20 cellular contexts compared by ENCODE assay signal in genomic region chr2:150415022-150415421, GRCh38.
A peak's percentile ranks its signal among the peaks of the same experiment; 100 is the strongest.
DNase-seq lines count a peak whose midpoint lies in the region; ATAC-seq, FAIRE-seq and TF ChIP-seq lines count a peak whose summit lies in the region.
"Had no signal": no experiment of that assay in that cellular context is flagged by ENCODE, and none has a peak within 500 bp of the region (broad histone marks: within the 10 kb centered on the region; RNA-seq: fewer than 3 reads in every experiment).

No MANE protein-coding gene starts in this region.

- DNase-seq in A549 (ENCODE audit: low read depth in 1 of 2, low spot score in 1 of 2) (no peak), K562 (ENCODE audit: extremely low read depth in 1 of 4, low spot score in 3 of 4) (no peak), left ventricle myocardium inferior (no peak)
- DNase-seq: 8988T; AML-193; Caco-2; Calu3; CD4-positive, alpha-beta T cell; CD8-positive, alpha-beta T cell; DMS79 treated with DMSO at 0.1 percent for 48 hours; GDM1 had no signal

- H3K4me2 ChIP-seq in A549 (no peak overlapping the region), K562 (ENCODE audit: insufficient read depth, low read length) (no peak overlapping the region)

- TF ChIP-seq RAD21 in A549 (conservative IDR thresholded peaks at IDR 0.05 in 1 of 2, IDR thresholded peaks at IDR 0.05 in 1 of 2) (no peak), K562 (CRISPR knock-in tag; conservative IDR thresholded peaks at IDR 0.05 in 1 of 2, IDR thresholded peaks at IDR 0.05 in 1 of 2) (no peak)

- TF ChIP-seq EP300 in A549 (IDR thresholded peaks at IDR 0.05) (no peak), K562 (IDR thresholded peaks at IDR 0.05; ENCODE audit: low read length) (no peak)

- peaks cover 21% of the 10 kb centered on the region for H3K4me1 ChIP-seq in A549
- no peaks in the 10 kb centered on the region for H3K4me1 ChIP-seq in K562 (replicated peaks in 1 of 2; ENCODE audit: control insufficient read depth in 2 of 2, insufficient read depth in 2 of 2, low read length in 2 of 2)
- H3K4me1 ChIP-seq in left ventricle myocardium inferior, result no peaks in the 10 kb centered on the region

- no peaks in the 10 kb centered on the region for H3K9me1 ChIP-seq in K562 (ENCODE audit: control insufficient read depth, insufficient read depth, low read length)

- no peak for ATAC-seq in A549
- no peak for ATAC-seq in K562
- ATAC-seq in HG03439 (IDR thresholded peaks at IDR 0.05; ENCODE audit: unreplicated experiment), result no peak
- ATAC-seq: CD8-positive, alpha-beta T cell; GM12878 had no signal

- no peaks in the 10 kb centered on the region for H3K9me3 ChIP-seq in A549
- H3K9me3 ChIP-seq in K562 (replicated peaks; ENCODE audit: control insufficient read depth, insufficient read depth, low read depth, low read length), result no peaks in the 10 kb centered on the region; the same call in 1 of the 2 replicates
- no peaks in the 10 kb centered on the region for H3K9me3 ChIP-seq in left ventricle myocardium inferior (replicated peaks)

- no peaks in the 10 kb centered on the region for H3K79me2 ChIP-seq in K562 (ENCODE audit: control insufficient read depth, insufficient read depth, low read length)

- POLR2A ChIA-PET in A549 (lab: Yijun Ruan, JAX), result no interaction called here
- POLR2A ChIA-PET in K562 (lab: Yijun Ruan, JAX), result no interaction called here

- FAIRE-seq in A549 (lab: Jason Lieb, UNC), result no peak
- peak; percentile 70 for FAIRE-seq in G401.6 (lab: Jason Lieb, UNC)
- FAIRE-seq in K562 (lab: Jason Lieb, UNC), result no peak
- FAIRE-seq: A204.1, D721Med, GM12878, GM12892, GM18507 had no signal

- H3K36me3 ChIP-seq in K562 (ENCODE audit: control insufficient read depth, insufficient read depth, low read length) (no peaks in the 10 kb centered on the region), left ventricle myocardium inferior (no peaks in the 10 kb centered on the region)
- H3K36me3 ChIP-seq: BLaER1 treated with 17β-estradiol and CSF1 and Interleukin-3, amounts not matched to agents 10 nM and 100 nM had no signal

- H3K9ac ChIP-seq in K562 (ENCODE audit: insufficient read depth in 1 of 2, low read depth in 2 of 2, low read length in 2 of 2), result no peak overlapping the region
- H3K9ac ChIP-seq: BLaER1 treated with 17β-estradiol and CSF1 and Interleukin-3, amounts not matched to agents 10 nM and 100 nM had no signal

- H3K27ac ChIP-seq in A549 (no peak overlapping the region), K562 (ENCODE audit: extremely low read depth, low read depth, low read length) (no peak overlapping the region), left ventricle myocardium inferior (replicated peaks) (no peak overlapping the region)
- H3K27ac ChIP-seq: BLaER1 treated with 17β-estradiol and CSF1 and Interleukin-3, amounts not matched to agents 10 nM and 100 nM; C4-2B had no signal

- intact Hi-C loops in K562 (cut with micrococcal nuclease) (no loop called here), left ventricle myocardium inferior (cut with micrococcal nuclease) (no loop called here)

- H3K4me3 ChIP-seq in A549 (no peak overlapping the region), K562 (no peak overlapping the region), left ventricle myocardium inferior (no peak overlapping the region)
- H3K4me3 ChIP-seq: BLaER1 treated with 17β-estradiol and CSF1 and Interleukin-3, amounts not matched to agents 10 nM and 100 nM; GM12878 had no signal

- CTCF ChIA-PET in A549 (lab: Yijun Ruan, JAX) (interaction anchor here (0.6 to 0.7 kb wide), 2 partner anchors 777 to 859 kb away, joined by 3 to 4 read pairs; no protein-coding TSS in a partner anchor), K562 (lab: Yijun Ruan, JAX; ENCODE audit: low intra/inter-chr PET ratio) (no interaction called here)

- TF ChIP-seq POLR2A in A549 (IDR thresholded peaks at IDR 0.05; ENCODE audit: low read length), result no peak
- TF ChIP-seq POLR2A in K562 (conservative IDR thresholded peaks at IDR 0.05), result no peak

- in situ Hi-C loops in K562 (cut with MboI), result no loop called here

- TF ChIP-seq CTCF in A549 (IDR thresholded peaks at IDR 0.05) (no peak), K562 (IDR thresholded peaks at IDR 0.05 in 2 of 3, conservative IDR thresholded peaks at IDR 0.05 in 1 of 3; ENCODE audit: insufficient read depth in 2 of 3, low read depth in 1 of 3, low read length in 3 of 3) (no peak), left ventricle myocardium inferior (IDR thresholded peaks at IDR 0.05; ENCODE audit: borderline replicate concordance) (no peak)

- no peaks in the 10 kb centered on the region for H3K27me3 ChIP-seq in K562 (ENCODE audit: control insufficient read depth in 2 of 2, insufficient read depth in 2 of 2, low read length in 2 of 2)
- H3K27me3 ChIP-seq in left ventricle myocardium inferior (ENCODE audit: low read depth), result no peaks in the 10 kb centered on the region
- H3K27me3 ChIP-seq: BLaER1 treated with 17β-estradiol and CSF1 and Interleukin-3, amounts not matched to agents 10 nM and 100 nM had no signal

- no peak overlapping the region for H2AFZ ChIP-seq in K562 (ENCODE audit: low read depth, low read length)

- no peaks in the 10 kb centered on the region for H4K20me1 ChIP-seq in K562 (replicated peaks; ENCODE audit: control insufficient read depth, insufficient read depth, low read length)
- H4K20me1 ChIP-seq: BLaER1 treated with 17β-estradiol and CSF1 and Interleukin-3, amounts not matched to agents 10 nM and 100 nM had no signal

- no TSS peak for BruUV-seq in K562 (replicated peaks; lab: Mats Ljungman, UMichigan)

TF ChIP-seq in A549, 52 proteins besides CTCF, POLR2A, EP300 and RAD21:
- TF ChIP-seq EHF (CRISPR knock-in tag; IDR thresholded peaks at IDR 0.05) (no peak), MAFK (IDR thresholded peaks at IDR 0.05; ENCODE audit: partially characterized antibody) (peak; percentile 64)

TF ChIP-seq in K562, 482 proteins besides CTCF, POLR2A, EP300 and RAD21 (continues in another document):
- TF ChIP-seq ZNF280B (CRISPR knock-in tag; IDR thresholded peaks at IDR 0.05) (no peak), POLR2G (IDR thresholded peaks at IDR 0.05; ENCODE audit: low read depth, low read length) (no peak), KAT8 (IDR thresholded peaks at IDR 0.05; ENCODE audit: low read depth) (no peak), TRIM24 (IDR thresholded peaks at IDR 0.05) (no peak), C11orf30 (IDR thresholded peaks at IDR 0.05; ENCODE audit: low read depth) (peak; percentile 44; the same call in 1 of the 2 replicates), GATAD2A (IDR thresholded peaks at IDR 0.05) (no peak), CEBPG (CRISPR knock-in tag; IDR thresholded peaks at IDR 0.05) (no peak), CEBPG (tag; conservative IDR thresholded peaks at IDR 0.05 in 1 of 2, IDR thresholded peaks at IDR 0.05 in 1 of 2) (no peak), CBX8 (IDR thresholded peaks at IDR 0.05; ENCODE audit: borderline replicate concordance, extremely low read depth, low read depth, low read length, poor library complexity, severe bottlenecking) (no peak), ZBTB5 (IDR thresholded peaks at IDR 0.05) (no peak), TEAD2 (tag; IDR thresholded peaks at IDR 0.05) (no peak), DMBX1 (CRISPR knock-in tag; IDR thresholded peaks at IDR 0.05; ENCODE audit: borderline replicate concordance) (no peak), U2AF1 (optimal IDR thresholded peaks at IDR 0.05; ENCODE audit: low read depth, low read length) (no peak), GABPB2 (CRISPR knock-in tag; conservative IDR thresholded peaks at IDR 0.05) (no peak), DNMT1 (IDR thresholded peaks at IDR 0.05) (no peak)

Comparison
In these comparisons a context has a peak if more than half of its experiments do, and no peak if none do; other contexts are left out.
1. Of the 35 proteins assayed by ChIP-seq in both K562 and A549: peak only in K562: none; only in A549: MAFK; in both: none; in neither: 34.